In the genomic region with DNA sequence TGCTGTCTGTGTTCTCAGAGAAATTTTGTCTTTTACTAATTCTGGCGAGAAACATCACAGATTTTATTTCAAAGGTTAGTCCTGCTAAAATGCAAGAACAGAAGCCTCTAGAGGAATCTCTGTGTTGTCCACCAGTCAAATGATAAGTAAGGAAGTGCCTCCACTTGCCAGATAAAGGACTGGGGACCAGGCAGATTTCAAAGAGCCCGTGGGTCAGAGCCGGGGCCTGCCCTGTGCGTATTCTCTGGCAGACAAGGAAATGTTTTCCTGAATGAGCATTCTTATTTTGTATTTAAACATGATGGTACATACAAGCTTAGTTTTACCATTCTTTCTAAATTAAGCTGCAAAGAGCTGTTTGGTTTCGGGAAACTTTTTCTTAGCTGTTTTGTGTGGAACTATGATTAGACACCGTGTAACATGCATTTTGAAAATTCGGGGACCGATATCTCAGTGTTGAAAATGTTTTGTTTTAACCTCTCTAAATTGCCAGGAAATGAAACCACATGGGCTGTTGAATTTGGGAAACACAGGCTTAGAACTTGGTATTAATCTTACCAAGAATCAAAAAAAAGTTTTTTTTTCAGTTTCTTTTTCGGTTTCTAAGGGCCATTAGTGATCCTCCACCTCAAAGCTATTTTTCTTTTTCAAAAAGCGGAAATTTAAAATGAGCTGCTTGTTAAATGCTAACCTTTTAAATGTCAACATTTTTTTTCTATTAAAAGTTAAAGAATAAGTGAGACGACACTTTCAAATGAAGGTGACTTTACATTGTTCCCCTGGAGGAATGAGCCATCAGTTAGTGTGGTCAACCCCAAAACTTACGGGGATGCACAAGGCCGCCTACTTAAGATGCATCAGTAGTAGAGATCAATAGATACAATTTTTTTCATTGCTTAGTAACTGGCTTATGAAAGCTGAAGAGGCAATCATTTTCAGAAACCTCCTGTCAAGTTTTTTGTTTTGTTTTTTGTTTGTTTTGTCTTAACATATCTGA, we compare ENCODE assay signal across 9 cellular contexts.
A peak's percentile ranks its signal among the peaks of the same experiment; 100 is the strongest.
DNase-seq lines count a peak whose midpoint lies in the region; ATAC-seq, FAIRE-seq and TF ChIP-seq lines count a peak whose summit lies in the region.
"Had no signal": no experiment of that assay in that cellular context is flagged by ENCODE, and none has a peak within 500 bp of the region (broad histone marks: within the 10 kb centered on the region; RNA-seq: fewer than 3 reads in every experiment).

No MANE protein-coding gene starts in this region.

- peaks cover 45% of the 10 kb centered on the region for H3K4me1 ChIP-seq in CD4-positive, alpha-beta memory T cell (ENCODE audit: insufficient read depth, low read length)
- peaks cover 10% of the 10 kb centered on the region for H3K4me1 ChIP-seq in GM12878 (ENCODE audit: control insufficient read depth, insufficient read depth, low read length)

- H3K4me3 ChIP-seq in CD4-positive, alpha-beta memory T cell (ENCODE audit: low read length in 2 of 2), result peak overlapping the region in 1 of 2 donors; percentile 11
- H3K4me3 ChIP-seq in GM12878, result no peak overlapping the region
- no peak overlapping the region for H3K4me3 ChIP-seq in dorsolateral prefrontal cortex

- intact Hi-C loops in CD4-positive, alpha-beta memory T cell (cut with micrococcal nuclease), result loop anchor here (2.0 kb wide), 1 partner anchor 116 kb away; a partner anchor contains a TSS
- intact Hi-C loops in GM12878 (cut with micrococcal nuclease; ENCODE audit: unreplicated experiment) (no loop called here), dorsolateral prefrontal cortex (cut with DNase I) (no loop called here)

- no peaks in the 10 kb centered on the region for H3K9me3 ChIP-seq in CD4-positive, alpha-beta memory T cell (ENCODE audit: control insufficient read depth in 1 of 2, low read length in 2 of 2)
- H3K9me3 ChIP-seq in GM12878 (replicated peaks; ENCODE audit: control insufficient read depth, insufficient read depth, low read length), result no peaks in the 10 kb centered on the region

- H3K4me3 Mint-ChIP-seq in CD4-positive, alpha-beta memory T cell, result peak overlapping the region; percentile 73 to 89 (median 82)

- in situ Hi-C loops in GM12878 (cut with MboI), result loop anchor here (25.0 kb wide), 1 partner anchor 516 kb away; no protein-coding TSS in a partner anchor

- H3K79me2 ChIP-seq in GM12878 (ENCODE audit: control insufficient read depth, insufficient read depth, low read length), result no peaks in the 10 kb centered on the region

- peak; percentile 18 to 43 (median 21) for DNase-seq in CD4-positive, alpha-beta memory T cell
- DNase-seq in GM12878 (ENCODE audit: low read depth, low spot score) (no peak), NCI-H2029 (lab: John Stamatoyannopoulos, UW) (no peak), cerebellum (ENCODE audit: low spot score) (no peak), dorsolateral prefrontal cortex (no peak), dedifferentiated amniotic fluid mesenchymal stem cell (ENCODE audit: extremely low spot score) (no peak)
- DNase-seq: Right ventricle myocardium superior had no signal

- H3K27me3 ChIP-seq in CD4-positive, alpha-beta memory T cell (ENCODE audit: insufficient read depth, low read length), result no peaks in the 10 kb centered on the region
- H3K27me3 ChIP-seq in GM12878 (replicated peaks in 1 of 2; ENCODE audit: control insufficient read depth in 2 of 2, insufficient read depth in 2 of 2, low read length in 1 of 2), result peaks cover 0 to 6% of the 10 kb centered on the region in 2 experiments; a peak in 2 of 4 replicates
- peaks cover 0 to 47% (median 10%) of the 10 kb centered on the region in 45 donors for H3K27me3 ChIP-seq in dorsolateral prefrontal cortex

- FAIRE-seq in GM12878 (lab: Jason Lieb, UNC), result no peak

- H3K4me2 ChIP-seq in GM12878 (ENCODE audit: control insufficient read depth, insufficient read depth), result no peak overlapping the region

- no peak for TF ChIP-seq RAD21 in GM12878 (IDR thresholded peaks at IDR 0.05; ENCODE audit: insufficient read depth, low read depth, low read length)

- no peak for TF ChIP-seq POLR2A in GM12878 (IDR thresholded peaks at IDR 0.05; ENCODE audit: low read depth, low read length)

- 1% methylated on average over 13 of the region's 13 CpGs for WGBS in GM12878 (ENCODE audit: insufficient coverage, insufficient replicate concordance, low lambda C conversion rate, missing lambda C conversion rate)

- peak overlapping the region; percentile 46 for H3K27ac ChIP-seq in CD4-positive, alpha-beta memory T cell (ENCODE audit: low read depth, low read length)
- H3K27ac ChIP-seq in GM12878 (ENCODE audit: control insufficient read depth, insufficient read depth) (no peak overlapping the region), dorsolateral prefrontal cortex (peak overlapping the region in 1 of 59 donors; percentile 10)

- no peaks in the 10 kb centered on the region for H3K27me3 Mint-ChIP-seq in CD4-positive, alpha-beta memory T cell

- H3K9ac ChIP-seq in GM12878 (ENCODE audit: control insufficient read depth, insufficient read depth, low read length), result no peak overlapping the region

- SMC1A ChIA-PET in GM12878 (lab: Charles Lee; ENCODE audit: uncharacterized antibody, unreplicated experiment), result interaction anchor here (1.1 to 1.3 kb wide), 4 partner anchors 9 to 109 kb away, joined by 3 to 4 read pairs (median 3); no protein-coding TSS in a partner anchor

- no peaks in the 10 kb centered on the region for H3K9me3 Mint-ChIP-seq in CD4-positive, alpha-beta memory T cell

- CTCF ChIA-PET in CD4-positive, alpha-beta memory T cell (lab: Charles Lee; ENCODE audit: partially characterized antibody), result interaction anchor here (0.7 to 2.5 kb wide), 7 partner anchors 8 to 205 kb away, joined by 3 to 10 read pairs (median 4); no protein-coding TSS in a partner anchor
- CTCF ChIA-PET in GM12878 (lab: Yijun Ruan, JAX), result interaction anchor here (1.0 to 1.3 kb wide), 2 partner anchors 9 to 235 kb away, joined by 3 to 5 read pairs; no protein-coding TSS in a partner anchor

- RAD21 ChIA-PET in GM12878 (lab: Charles Lee; ENCODE audit: unreplicated experiment), result interaction anchor here (1.1 kb wide), 2 partner anchors 65 to 96 kb away, joined by 3 to 6 read pairs; no protein-coding TSS in a partner anchor

- peak overlapping the region; percentile 85 to 96 (median 92) for H3K27ac Mint-ChIP-seq in CD4-positive, alpha-beta memory T cell

- BruUV-seq in GM12878 (replicated peaks; lab: Mats Ljungman, UMichigan), result no TSS peak

- ATAC-seq in GM21447 (IDR thresholded peaks at IDR 0.05; ENCODE audit: unreplicated experiment) (peak; percentile 75), HG03571 (IDR thresholded peaks at IDR 0.05; ENCODE audit: unreplicated experiment) (peak; percentile 59), GM12878 (peak; percentile 80)

- no peaks in the 10 kb centered on the region; the same call in 1 of the 2 replicates for H4K20me1 ChIP-seq in GM12878 (ENCODE audit: control insufficient read depth, insufficient read depth)

- no peak for TF ChIP-seq CTCF in GM12878 (IDR thresholded peaks at IDR 0.05 in 2 of 3, conservative IDR thresholded peaks at IDR 0.05 in 1 of 3; ENCODE audit: control insufficient read depth in 2 of 3, extremely low read depth in 1 of 3, insufficient read depth in 1 of 3, low read depth in 3 of 3, low read length in 3 of 3)
- TF ChIP-seq CTCF in dorsolateral prefrontal cortex (IDR thresholded peaks at IDR 0.05 in 54 of 56, conservative IDR thresholded peaks at IDR 0.05 in 2 of 56; ENCODE audit: low read depth in 1 of 56, partially characterized antibody in 56 of 56), result no peak

- H3K36me3 ChIP-seq in CD4-positive, alpha-beta memory T cell (ENCODE audit: insufficient read depth, low read length), result no peaks in the 10 kb centered on the region
- no peaks in the 10 kb centered on the region for H3K36me3 ChIP-seq in GM12878 (ENCODE audit: control insufficient read depth in 2 of 2, insufficient read depth in 2 of 2, low read length in 1 of 2)

- POLR2A ChIA-PET in CD4-positive, alpha-beta memory T cell (lab: Charles Lee; ENCODE audit: partially characterized antibody), result interaction anchor here (0.7 to 1.7 kb wide), 4 partner anchors 97 to 118 kb away, joined by 3 to 5 read pairs (median 3); no protein-coding TSS in a partner anchor
- POLR2A ChIA-PET in GM12878 (lab: Charles Lee), result interaction anchor here (0.6 kb wide), 1 partner anchor 131 kb away, joined by 3 read pairs; no protein-coding TSS in a partner anchor

- no peak; a peak in 1 of 4 replicates for TF ChIP-seq EP300 in GM12878 (IDR thresholded peaks at IDR 0.05; ENCODE audit: borderline replicate concordance in 1 of 2, control insufficient read depth in 1 of 2, low read depth in 2 of 2, low read length in 2 of 2)

- no peak overlapping the region for H2AFZ ChIP-seq in GM12878 (ENCODE audit: control insufficient read depth, low read depth, low read length)

- peaks cover 23 to 60% (median 34%) of the 10 kb centered on the region in 4 donors for H3K4me1 Mint-ChIP-seq in CD4-positive, alpha-beta memory T cell

- no peaks in the 10 kb centered on the region for H3K36me3 Mint-ChIP-seq in CD4-positive, alpha-beta memory T cell

TF ChIP-seq in GM12878, 131 proteins besides CTCF, POLR2A, EP300 and RAD21 (continues in another document):
- no peak for TF ChIP-seq GABPA (IDR thresholded peaks at IDR 0.05; ENCODE audit: low read depth)
- TF ChIP-seq, protein P1, sequence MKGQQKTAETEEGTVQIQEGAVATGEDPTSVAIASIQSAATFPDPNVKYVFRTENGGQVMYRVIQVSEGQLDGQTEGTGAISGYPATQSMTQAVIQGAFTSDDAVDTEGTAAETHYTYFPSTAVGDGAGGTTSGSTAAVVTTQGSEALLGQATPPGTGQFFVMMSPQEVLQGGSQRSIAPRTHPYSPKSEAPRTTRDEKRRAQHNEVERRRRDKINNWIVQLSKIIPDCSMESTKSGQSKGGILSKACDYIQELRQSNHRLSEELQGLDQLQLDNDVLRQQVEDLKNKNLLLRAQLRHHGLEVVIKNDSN (IDR thresholded peaks at IDR 0.05; ENCODE audit: borderline replicate concordance, extremely low read length, insufficient read depth, low read depth, low read length), result no peak
- TF ChIP-seq, protein P2, sequence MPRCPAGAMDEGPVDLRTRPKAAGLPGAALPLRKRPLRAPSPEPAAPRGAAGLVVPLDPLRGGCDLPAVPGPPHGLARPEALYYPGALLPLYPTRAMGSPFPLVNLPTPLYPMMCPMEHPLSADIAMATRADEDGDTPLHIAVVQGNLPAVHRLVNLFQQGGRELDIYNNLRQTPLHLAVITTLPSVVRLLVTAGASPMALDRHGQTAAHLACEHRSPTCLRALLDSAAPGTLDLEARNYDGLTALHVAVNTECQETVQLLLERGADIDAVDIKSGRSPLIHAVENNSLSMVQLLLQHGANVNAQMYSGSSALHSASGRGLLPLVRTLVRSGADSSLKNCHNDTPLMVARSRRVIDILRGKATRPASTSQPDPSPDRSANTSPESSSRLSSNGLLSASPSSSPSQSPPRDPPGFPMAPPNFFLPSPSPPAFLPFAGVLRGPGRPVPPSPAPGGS (IDR thresholded peaks at IDR 0.05; ENCODE audit: borderline replicate concordance, insufficient read depth, low read depth, low read length, poor library complexity, severe bottlenecking), result no peak
- 0 out of 2 replicates have a peak, but pooled peaks have one; percentile 38 for TF ChIP-seq NFIC (IDR thresholded peaks at IDR 0.05; ENCODE audit: low read depth, low read length)
- TF ChIP-seq TCF3 (IDR thresholded peaks at IDR 0.05; ENCODE audit: borderline replicate concordance, insufficient read depth, low read depth, low read length), result no peak
- peak; percentile 25 for TF ChIP-seq RUNX3 (IDR thresholded peaks at IDR 0.05; ENCODE audit: low read length)

Comparison
In these comparisons a context has a peak if more than half of its experiments do, and no peak if none do; other contexts are left out.
1. DNase-seq: peak in CD4-positive, alpha-beta memory T cell (5 of 5); none in GM12878 (single experiment), NCI-H2029 (single experiment), cerebellum (single experiment), dorsolateral prefrontal cortex (0 of 10) and dedifferentiated amniotic fluid mesenchymal stem cell (single experiment).
2. Peak in every context shown above with its lines, with median percentiles within 50 percentile points of each other: ATAC-seq.